In genomic region chr1:52511851-52512615, GRCh38 we compare ENCODE assay signal across 15 cellular contexts. TPM values are rescaled to one million over a fixed set of nuclear protein-coding genes. Genes with fewer than 3 reads are reported as not detected.
DNase-seq lines count a peak whose midpoint lies in the region; ATAC-seq lines count a peak whose summit lies in the region.
"Had no signal": no experiment of that assay in that cellular context is flagged by ENCODE, and none has a peak within 500 bp of the region (broad histone marks: within the 10 kb centered on the region; RNA-seq: fewer than 3 reads in every experiment).

No MANE protein-coding gene starts in this region.

- H3K4me3 Mint-ChIP-seq in activated CD4-positive, alpha-beta T cell treated with anti-CD3 and anti-CD28 coated beads for 36 hours = no peak overlapping the region
- H3K4me3 Mint-ChIP-seq in activated naive CD4-positive, alpha-beta T cell treated with anti-CD3 and anti-CD28 coated beads for 36 hours = no peak overlapping the region
- H3K4me3 Mint-ChIP-seq in activated naive CD8-positive, alpha-beta T cell treated with anti-CD3 and anti-CD28 coated beads, Interleukin-2, amount 50 U/mL, for 24 hours = no peak overlapping the region
- no peak overlapping the region for H3K4me3 Mint-ChIP-seq in stimulated activated naive CD8-positive, alpha-beta T cell treated with anti-CD3 and anti-CD28 coated beads, Interleukin-15, amount 100 ng/mL, for 72 hours
- H3K4me3 Mint-ChIP-seq: CD14-positive monocyte; CD8-positive, alpha-beta T cell; HFFc6 had no signal

- POLR2A ChIA-PET in activated CD4-positive, alpha-beta T cell treated with anti-CD3 and anti-CD28 coated beads for 36 hours (lab: Charles Lee) = interaction anchor here (0.7 kb wide), 1 partner anchor 8 kb away, joined by 4 read pairs; no protein-coding TSS in a partner anchor

- peaks cover 25% of the 10 kb centered on the region for H3K36me3 Mint-ChIP-seq in activated CD4-positive, alpha-beta T cell treated with anti-CD3 and anti-CD28 coated beads for 36 hours (ENCODE audit: low read depth)
- H3K36me3 Mint-ChIP-seq in activated naive CD4-positive, alpha-beta T cell treated with anti-CD3 and anti-CD28 coated beads, Interleukin-2, amount 50 U/mL, for 72 hours = no peaks in the 10 kb centered on the region
- peaks cover 11% of the 10 kb centered on the region for H3K36me3 Mint-ChIP-seq in activated naive CD4-positive, alpha-beta T cell treated with anti-CD3 and anti-CD28 coated beads for 36 hours (ENCODE audit: low read depth)
- H3K36me3 Mint-ChIP-seq in activated naive CD8-positive, alpha-beta T cell treated with anti-CD3 and anti-CD28 coated beads, Interleukin-2, amount 50 U/mL, for 24 hours (ENCODE audit: low read depth) = peaks cover 16% of the 10 kb centered on the region

- ATAC-seq in activated CD4-positive, alpha-beta T cell treated with anti-CD3 and anti-CD28 coated beads for 36 hours = peak; percentile 94
- peak; percentile 80 to 99 for ATAC-seq in activated naive CD4-positive, alpha-beta T cell treated with anti-CD3 and anti-CD28 coated beads, Interleukin-2, amount 50 U/mL, for 72 hours
- ATAC-seq in activated naive CD8-positive, alpha-beta T cell treated with anti-CD3 and anti-CD28 coated beads, Interleukin-2, amount 50 U/mL, for 24 hours = peak; percentile 40
- ATAC-seq in stimulated activated naive CD8-positive, alpha-beta T cell treated with anti-CD3 and anti-CD28 coated beads, Interleukin-15, amount 100 ng/mL, for 72 hours = peak; percentile 99
- ATAC-seq: CD8-positive, alpha-beta T cell had no signal

- H3K4me1 Mint-ChIP-seq in activated CD4-positive, alpha-beta T cell treated with anti-CD3 and anti-CD28 coated beads for 36 hours = peaks cover 15% of the 10 kb centered on the region
- H3K4me1 Mint-ChIP-seq in activated naive CD4-positive, alpha-beta T cell treated with anti-CD3 and anti-CD28 coated beads for 36 hours (ENCODE audit: low read depth) = peaks cover 5% of the 10 kb centered on the region
- peaks cover 3% of the 10 kb centered on the region for H3K4me1 Mint-ChIP-seq in activated naive CD8-positive, alpha-beta T cell treated with anti-CD3 and anti-CD28 coated beads, Interleukin-2, amount 50 U/mL, for 24 hours
- peaks cover 25% of the 10 kb centered on the region for H3K4me1 Mint-ChIP-seq in stimulated activated naive CD8-positive, alpha-beta T cell treated with anti-CD3 and anti-CD28 coated beads, Interleukin-15, amount 100 ng/mL, for 72 hours
- H3K4me1 Mint-ChIP-seq: CD14-positive monocyte had no signal

- no peaks in the 10 kb centered on the region for H3K9me3 Mint-ChIP-seq in activated CD4-positive, alpha-beta T cell treated with anti-CD3 and anti-CD28 coated beads for 36 hours (ENCODE audit: low read depth)
- no peaks in the 10 kb centered on the region for H3K9me3 Mint-ChIP-seq in activated naive CD4-positive, alpha-beta T cell treated with anti-CD3 and anti-CD28 coated beads, Interleukin-2, amount 50 U/mL, for 72 hours
- no peaks in the 10 kb centered on the region for H3K9me3 Mint-ChIP-seq in activated naive CD4-positive, alpha-beta T cell treated with anti-CD3 and anti-CD28 coated beads for 36 hours
- H3K9me3 Mint-ChIP-seq in activated naive CD8-positive, alpha-beta T cell treated with anti-CD3 and anti-CD28 coated beads, Interleukin-2, amount 50 U/mL, for 24 hours = no peaks in the 10 kb centered on the region
- H3K9me3 Mint-ChIP-seq in stimulated activated naive CD8-positive, alpha-beta T cell treated with anti-CD3 and anti-CD28 coated beads, Interleukin-15, amount 100 ng/mL, for 72 hours = no peaks in the 10 kb centered on the region
- H3K9me3 Mint-ChIP-seq: CD14-positive monocyte; CD8-positive, alpha-beta T cell; HFFc6 had no signal

- no peaks in the 10 kb centered on the region for H3K27me3 Mint-ChIP-seq in activated CD4-positive, alpha-beta T cell treated with anti-CD3 and anti-CD28 coated beads for 36 hours
- no peaks in the 10 kb centered on the region for H3K27me3 Mint-ChIP-seq in activated naive CD4-positive, alpha-beta T cell treated with anti-CD3 and anti-CD28 coated beads for 36 hours (ENCODE audit: low read depth)
- H3K27me3 Mint-ChIP-seq in activated naive CD8-positive, alpha-beta T cell treated with anti-CD3 and anti-CD28 coated beads, Interleukin-2, amount 50 U/mL, for 24 hours = no peaks in the 10 kb centered on the region
- H3K27me3 Mint-ChIP-seq in stimulated activated naive CD8-positive, alpha-beta T cell treated with anti-CD3 and anti-CD28 coated beads, Interleukin-15, amount 100 ng/mL, for 72 hours = no peaks in the 10 kb centered on the region

- H3K27ac Mint-ChIP-seq in activated CD4-positive, alpha-beta T cell treated with anti-CD3 and anti-CD28 coated beads for 36 hours = no peak overlapping the region
- no peak overlapping the region for H3K27ac Mint-ChIP-seq in activated naive CD4-positive, alpha-beta T cell treated with anti-CD3 and anti-CD28 coated beads, Interleukin-2, amount 50 U/mL, for 72 hours
- no peak overlapping the region for H3K27ac Mint-ChIP-seq in activated naive CD4-positive, alpha-beta T cell treated with anti-CD3 and anti-CD28 coated beads for 36 hours
- no peak overlapping the region for H3K27ac Mint-ChIP-seq in activated naive CD8-positive, alpha-beta T cell treated with anti-CD3 and anti-CD28 coated beads, Interleukin-2, amount 50 U/mL, for 24 hours
- H3K27ac Mint-ChIP-seq in stimulated activated naive CD8-positive, alpha-beta T cell treated with anti-CD3 and anti-CD28 coated beads, Interleukin-15, amount 100 ng/mL, for 72 hours = no peak overlapping the region
- H3K27ac Mint-ChIP-seq: CD14-positive monocyte; CD8-positive, alpha-beta T cell; HFFc6 had no signal

- CTCF ChIA-PET in activated CD4-positive, alpha-beta T cell treated with anti-CD3 and anti-CD28 coated beads for 36 hours (lab: Charles Lee) = interaction anchor here (1.2 kb wide), 1 partner anchor 13 kb away, joined by 3 read pairs; no protein-coding TSS in a partner anchor
- CTCF ChIA-PET in activated naive CD4-positive, alpha-beta T cell treated with anti-CD3 and anti-CD28 coated beads for 36 hours (lab: Charles Lee) = no interaction called here

- DNase-seq in activated CD4-positive, alpha-beta T cell treated with anti-CD3 and anti-CD28 coated beads for 36 hours = no peak
- no peak for DNase-seq in activated CD4-positive, alpha-beta T cell treated with anti-CD3 and anti-CD28 coated beads for 1 hour
- no peak for DNase-seq in activated naive CD4-positive, alpha-beta T cell treated with anti-CD3 and anti-CD28 coated beads, Interleukin-2, amount 50 U/mL, for 72 hours (ENCODE audit: low spot score in 2 of 2)
- no peak for DNase-seq in activated naive CD4-positive, alpha-beta T cell treated with anti-CD3 and anti-CD28 coated beads for 36 hours
- no peak for DNase-seq in activated naive CD8-positive, alpha-beta T cell treated with anti-CD3 and anti-CD28 coated beads, Interleukin-2, amount 50 U/mL, for 24 hours
- no peak for DNase-seq in stimulated activated naive CD8-positive, alpha-beta T cell treated with anti-CD3 and anti-CD28 coated beads, Interleukin-15, amount 100 ng/mL, for 72 hours
- DNase-seq in iPS-NIHi11 (ENCODE audit: low spot score) (no peak), Kasumi-1 (lab: John Stamatoyannopoulos, UW) (no peak)
- DNase-seq: CD8-positive, alpha-beta T cell; COR-L47; DMS153; DMS79 treated with DMSO at 0.1 percent for 48 hours; EL; HFFc6 had no signal

- intact Hi-C loops in activated CD4-positive, alpha-beta T cell treated with anti-CD3 and anti-CD28 coated beads for 36 hours (cut with DNase I, micrococcal nuclease) = no loop called here
- intact Hi-C loops in activated naive CD4-positive, alpha-beta T cell treated with anti-CD3 and anti-CD28 coated beads for 36 hours (cut with micrococcal nuclease) = no loop called here

RNA-seq across cellular contexts. Expression of gene TUT4, which starts 40.9 kb away (rescaled TPM):
- 10 to 100 TPM; 61.6 to 71.7 TPM for total RNA-seq in activated CD4-positive, alpha-beta T cell treated with anti-CD3 and anti-CD28 coated beads for 36 hours
- 100 to 1,000 TPM in 1 of 2 donors, 10 to 100 TPM in 1; 81.0 to 111 TPM for total RNA-seq in activated naive CD4-positive, alpha-beta T cell treated with anti-CD3 and anti-CD28 coated beads, Interleukin-2, amount 50 U/mL, for 72 hours
- total RNA-seq in activated naive CD4-positive, alpha-beta T cell treated with anti-CD3 and anti-CD28 coated beads for 36 hours = 10 to 100 TPM; 48.1 to 51.2 TPM

Comparison
In these comparisons a context has a peak if more than half of its experiments do, and no peak if none do; other contexts are left out.
1. ATAC-seq: peak in every context shown above with its lines; median percentile 99 in stimulated activated naive CD8-positive, alpha-beta T cell treated with anti-CD3 and anti-CD28 coated beads, Interleukin-15, amount 100 ng/mL, for 72 hours; 94 in activated CD4-positive, alpha-beta T cell treated with anti-CD3 and anti-CD28 coated beads for 36 hours; 90 in activated naive CD4-positive, alpha-beta T cell treated with anti-CD3 and anti-CD28 coated beads, Interleukin-2, amount 50 U/mL, for 72 hours; 40 in activated naive CD8-positive, alpha-beta T cell treated with anti-CD3 and anti-CD28 coated beads, Interleukin-2, amount 50 U/mL, for 24 hours.